Comparison of ENCODE assay signal across 8 cellular contexts in the genomic region with DNA sequence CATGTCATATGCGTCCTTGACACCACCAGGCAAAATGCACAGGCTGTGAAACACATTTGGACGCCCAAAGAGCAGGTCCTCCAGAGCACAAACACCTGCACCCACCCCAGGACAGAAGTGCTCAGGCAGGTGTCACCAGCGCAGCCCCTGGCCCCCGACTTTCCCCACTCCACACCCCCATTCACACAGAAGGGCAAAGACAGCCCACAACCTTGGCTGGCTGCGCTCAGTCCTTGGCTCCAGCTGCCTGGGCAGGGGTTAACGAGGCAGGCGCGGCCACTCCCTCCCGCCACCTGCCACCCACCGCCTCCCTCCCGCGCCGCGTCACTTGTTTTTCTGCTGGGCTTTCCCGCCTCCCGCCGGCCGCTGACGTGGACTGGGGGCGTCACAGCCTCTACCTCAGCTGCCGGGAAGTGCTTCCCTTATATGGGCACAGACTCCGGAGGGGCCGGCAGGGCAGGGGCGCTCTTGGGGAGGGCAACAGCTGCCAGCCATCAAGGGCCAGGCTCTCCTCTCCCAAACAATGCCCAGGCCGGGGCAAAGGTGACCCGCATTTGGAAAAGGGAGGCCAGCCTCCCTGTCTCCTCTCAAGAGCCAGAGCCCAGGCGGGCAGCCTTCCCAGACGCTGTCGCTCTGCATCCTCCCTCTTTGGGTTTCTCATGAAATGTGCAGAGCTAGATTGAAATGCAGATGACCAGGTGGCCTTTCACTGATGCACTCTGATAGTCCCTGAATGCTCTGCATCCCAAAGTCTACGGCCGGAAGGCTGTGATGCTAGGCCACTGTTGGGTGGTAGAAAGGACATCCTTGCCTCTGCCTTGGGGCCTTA. TPM values are rescaled to one million over a fixed set of nuclear protein-coding genes. Genes with fewer than 3 reads are reported as not detected.
DNase-seq lines count a peak whose midpoint lies in the region; ATAC-seq, FAIRE-seq and TF ChIP-seq lines count a peak whose summit lies in the region.

No MANE protein-coding gene starts in this region.

- no peaks in the 10 kb centered on the region for H3K27me3 ChIP-seq in CD8-positive, alpha-beta memory T cell (ENCODE audit: insufficient read depth, low read length, poor library complexity, severe bottlenecking)
- H3K27me3 ChIP-seq in KMS-11 (ENCODE audit: insufficient read depth, low read depth) (no peaks in the 10 kb centered on the region), heart left ventricle (no peaks in the 10 kb centered on the region), pancreas (no peaks in the 10 kb centered on the region), thymus (ENCODE audit: control insufficient read depth, insufficient read depth) (no peaks in the 10 kb centered on the region)

- FAIRE-seq in pancreas (lab: Jason Lieb, UNC), result no peak

- TF ChIP-seq POLR2A in Raji (IDR thresholded peaks at IDR 0.05; ENCODE audit: insufficient read depth, low read depth, low read length), result peak; percentile 78
- peak; percentile 26 to 76 for TF ChIP-seq POLR2A in heart left ventricle (IDR thresholded peaks at IDR 0.05)

- POLR2A ChIA-PET in CD8-positive, alpha-beta memory T cell (lab: Charles Lee), result interaction anchor here (0.5 to 7.1 kb wide), 10 partner anchors 8 to 48 kb away, joined by 3 to 161 read pairs (median 6); partner anchors contain the start of gene BTG2
- POLR2A ChIA-PET in activated naive CD8-positive, alpha-beta T cell treated with anti-CD3 and anti-CD28 coated beads, Interleukin-2, amount 10 ng/mL, durations not matched to agents 7 days and 5 days (lab: Charles Lee), result interaction anchor here (0.6 to 9.2 kb wide), 8 partner anchors 13 to 475 kb away, joined by 3 to 247 read pairs (median 26); partner anchors contain the start of genes BTG2 and LAX1

- no peak for TF ChIP-seq CTCF in KMS-11 (conservative IDR thresholded peaks at IDR 0.05; ENCODE audit: low read depth, low read length)
- TF ChIP-seq CTCF in heart left ventricle (IDR thresholded peaks at IDR 0.05), result no peak
- no peak for TF ChIP-seq CTCF in pancreas (IDR thresholded peaks at IDR 0.05)

- H3K9ac ChIP-seq in KMS-11, result peak overlapping the region; percentile 89

- peaks cover 0 to 2% (median 0%) of the 10 kb centered on the region in 5 donors for H3K9me3 Mint-ChIP-seq in CD8-positive, alpha-beta memory T cell
- H3K9me3 Mint-ChIP-seq in activated naive CD8-positive, alpha-beta T cell treated with anti-CD3 and anti-CD28 coated beads, Interleukin-2, amount 10 ng/mL, durations not matched to agents 7 days and 5 days, result no peaks in the 10 kb centered on the region

- ATAC-seq in GM21381 (IDR thresholded peaks at IDR 0.05; ENCODE audit: unreplicated experiment) (peak; percentile 42), heart left ventricle (peak; percentile 83 to 92 (median 88)), pancreas (peak; percentile 80 to 87 (median 84))
- ATAC-seq in activated naive CD8-positive, alpha-beta T cell treated with anti-CD3 and anti-CD28 coated beads, Interleukin-2, amount 10 ng/mL, durations not matched to agents 7 days and 5 days (ENCODE audit: low read depth), result peak; percentile 46

- no peaks in the 10 kb centered on the region for H3K9me3 ChIP-seq in CD8-positive, alpha-beta memory T cell (ENCODE audit: low read length)
- H3K9me3 ChIP-seq in heart left ventricle (no peaks in the 10 kb centered on the region), pancreas (no peaks in the 10 kb centered on the region), thymus (ENCODE audit: control insufficient read depth) (no peaks in the 10 kb centered on the region)

- H3K27ac ChIP-seq in CD8-positive, alpha-beta memory T cell (ENCODE audit: low read depth, low read length), result peak overlapping the region; percentile 99
- peak overlapping the region; percentile 98 for H3K27ac ChIP-seq in KMS-11
- H3K27ac ChIP-seq in heart left ventricle, result peak overlapping the region; percentile 87 to 98 (median 91)
- peak overlapping the region; percentile 96 to 99 (median 98) for H3K27ac ChIP-seq in pancreas
- peak overlapping the region; percentile 99 for H3K27ac ChIP-seq in thymus (ENCODE audit: low read depth)

- CTCF ChIA-PET in CD8-positive, alpha-beta memory T cell (lab: Charles Lee), result interaction anchor here (0.6 to 30.7 kb wide), 8 partner anchors 9 to 49 kb away, joined by 3 to 775 read pairs (median 58); partner anchors contain the start of gene BTG2

- no peaks in the 10 kb centered on the region for H3K79me2 ChIP-seq in KMS-11 (ENCODE audit: insufficient read depth, low read depth)

- H3K36me3 ChIP-seq in CD8-positive, alpha-beta memory T cell (ENCODE audit: insufficient read depth, low read length), result no peaks in the 10 kb centered on the region
- H3K36me3 ChIP-seq in KMS-11 (ENCODE audit: insufficient read depth) (no peaks in the 10 kb centered on the region), heart left ventricle (no peaks in the 10 kb centered on the region), pancreas (no peaks in the 10 kb centered on the region), thymus (ENCODE audit: control insufficient read depth, insufficient read depth) (no peaks in the 10 kb centered on the region)

- 15 to 21% (median 16%) methylated on average over 25 to 31 of the region's 31 CpGs for WGBS in heart left ventricle, 4 donors
- 8% methylated on average over 29 to 31 of the region's 31 CpGs for WGBS in pancreas, 2 donors
- WGBS in thymus, result 14% methylated on average over 31 of the region's 31 CpGs

- H3K27me3 Mint-ChIP-seq in CD8-positive, alpha-beta memory T cell, result peaks cover 0 to 13% of the 10 kb centered on the region in 2 donors
- no peaks in the 10 kb centered on the region for H3K27me3 Mint-ChIP-seq in activated naive CD8-positive, alpha-beta T cell treated with anti-CD3 and anti-CD28 coated beads, Interleukin-2, amount 10 ng/mL, durations not matched to agents 7 days and 5 days

- H3K36me3 Mint-ChIP-seq in CD8-positive, alpha-beta memory T cell, result peaks cover 0 to 2% (median 0%) of the 10 kb centered on the region in 3 donors
- H3K36me3 Mint-ChIP-seq in activated naive CD8-positive, alpha-beta T cell treated with anti-CD3 and anti-CD28 coated beads, Interleukin-2, amount 10 ng/mL, durations not matched to agents 7 days and 5 days, result peaks cover 2% of the 10 kb centered on the region

- H2AFZ ChIP-seq in KMS-11 (ENCODE audit: low read depth), result peak overlapping the region; percentile 41; the same call in 1 of the 2 replicates

- peak overlapping the region; percentile 95 for H3K4me2 ChIP-seq in KMS-11

- peak overlapping the region; percentile 99 to 100 (median 100) for H3K27ac Mint-ChIP-seq in CD8-positive, alpha-beta memory T cell
- H3K27ac Mint-ChIP-seq in activated naive CD8-positive, alpha-beta T cell treated with anti-CD3 and anti-CD28 coated beads, Interleukin-2, amount 10 ng/mL, durations not matched to agents 7 days and 5 days, result peak overlapping the region; percentile 98

- peaks cover 62% of the 10 kb centered on the region for H3K4me1 ChIP-seq in CD8-positive, alpha-beta memory T cell (ENCODE audit: insufficient read depth, low read length)
- H3K4me1 ChIP-seq in KMS-11 (ENCODE audit: low read depth, poor library complexity, severe bottlenecking) (peaks cover 96% of the 10 kb centered on the region), heart left ventricle (peaks cover 29 to 64% (median 55%) of the 10 kb centered on the region in 12 donors), pancreas (peaks cover 57 to 61% (median 60%) of the 10 kb centered on the region in 3 donors), thymus (ENCODE audit: control insufficient read depth, insufficient read depth, low read length) (peaks cover 79% of the 10 kb centered on the region)

- intact Hi-C loops in heart left ventricle (cut with DNase I), result no loop called here
- intact Hi-C loops in pancreas (cut with DNase I), result no loop called here

- peaks cover 64 to 73% (median 64%) of the 10 kb centered on the region in 3 donors for H3K4me1 Mint-ChIP-seq in CD8-positive, alpha-beta memory T cell
- H3K4me1 Mint-ChIP-seq in activated naive CD8-positive, alpha-beta T cell treated with anti-CD3 and anti-CD28 coated beads, Interleukin-2, amount 10 ng/mL, durations not matched to agents 7 days and 5 days, result peaks cover 60% of the 10 kb centered on the region

- peak overlapping the region; percentile 63 to 87 (median 85) for H3K4me3 Mint-ChIP-seq in CD8-positive, alpha-beta memory T cell
- peak overlapping the region; percentile 82 for H3K4me3 Mint-ChIP-seq in activated naive CD8-positive, alpha-beta T cell treated with anti-CD3 and anti-CD28 coated beads, Interleukin-2, amount 10 ng/mL, durations not matched to agents 7 days and 5 days

- no peaks in the 10 kb centered on the region for H4K20me1 ChIP-seq in KMS-11 (ENCODE audit: insufficient read depth)

- peak; percentile 95 to 98 (median 97) for DNase-seq in CD8-positive, alpha-beta memory T cell
- DNase-seq in activated naive CD8-positive, alpha-beta T cell treated with anti-CD3 and anti-CD28 coated beads, Interleukin-2, amount 10 ng/mL, durations not matched to agents 7 days and 5 days, result peak; percentile 94
- peak; percentile 96 to 97 (median 97) for DNase-seq in heart left ventricle
- peak; percentile 97 to 99 (median 98) for DNase-seq in pancreas

- peak overlapping the region; percentile 76 for H3K4me3 ChIP-seq in CD8-positive, alpha-beta memory T cell (ENCODE audit: low read length)
- H3K4me3 ChIP-seq in KMS-11 (IDR thresholded peaks at IDR 0.05; ENCODE audit: insufficient read depth, low read depth, low read length) (peak overlapping the region; percentile 76), heart left ventricle (peak overlapping the region in 10 of 12 donors; percentile 14 to 48 (median 34)), pancreas (peak overlapping the region in 2 of 4 donors; percentile 20 to 21), thymus (ENCODE audit: low read length) (peak overlapping the region; percentile 54)

RNA-seq across cellular contexts. Expression of gene BTG2, which starts 14.8 kb away (rescaled TPM):
- total RNA-seq in CD8-positive, alpha-beta memory T cell, result 100 to 1,000 TPM in 1 of 2 experiments, 10 to 100 TPM in 1; 97.8 to 102 TPM
- polyA plus RNA-seq in CD8-positive, alpha-beta memory T cell, result 138 TPM
- total RNA-seq in activated naive CD8-positive, alpha-beta T cell treated with anti-CD3 and anti-CD28 coated beads, Interleukin-2, amount 10 ng/mL, durations not matched to agents 7 days and 5 days, result 10 to 100 TPM; 90.3 to 99.8 TPM
- total RNA-seq in heart left ventricle, result 100 to 1,000 TPM in 1 of 9 donors, 10 to 100 TPM in 8; 28.0 to 174 (median 42.1) TPM
- polyA plus RNA-seq in heart left ventricle, result 10 to 100 TPM; 23.8 to 77.3 TPM
- total RNA-seq in pancreas, result 100 to 1,000 TPM in 5 of 6 donors, 10 to 100 TPM in 1; 83.1 to 452 (median 192) TPM
- polyA plus RNA-seq in pancreas, result 100 to 1,000 TPM; 143 to 197 TPM
- 171 TPM for polyA plus RNA-seq in thymus
